8 cellular contexts compared by ENCODE assay signal in the genomic region with DNA sequence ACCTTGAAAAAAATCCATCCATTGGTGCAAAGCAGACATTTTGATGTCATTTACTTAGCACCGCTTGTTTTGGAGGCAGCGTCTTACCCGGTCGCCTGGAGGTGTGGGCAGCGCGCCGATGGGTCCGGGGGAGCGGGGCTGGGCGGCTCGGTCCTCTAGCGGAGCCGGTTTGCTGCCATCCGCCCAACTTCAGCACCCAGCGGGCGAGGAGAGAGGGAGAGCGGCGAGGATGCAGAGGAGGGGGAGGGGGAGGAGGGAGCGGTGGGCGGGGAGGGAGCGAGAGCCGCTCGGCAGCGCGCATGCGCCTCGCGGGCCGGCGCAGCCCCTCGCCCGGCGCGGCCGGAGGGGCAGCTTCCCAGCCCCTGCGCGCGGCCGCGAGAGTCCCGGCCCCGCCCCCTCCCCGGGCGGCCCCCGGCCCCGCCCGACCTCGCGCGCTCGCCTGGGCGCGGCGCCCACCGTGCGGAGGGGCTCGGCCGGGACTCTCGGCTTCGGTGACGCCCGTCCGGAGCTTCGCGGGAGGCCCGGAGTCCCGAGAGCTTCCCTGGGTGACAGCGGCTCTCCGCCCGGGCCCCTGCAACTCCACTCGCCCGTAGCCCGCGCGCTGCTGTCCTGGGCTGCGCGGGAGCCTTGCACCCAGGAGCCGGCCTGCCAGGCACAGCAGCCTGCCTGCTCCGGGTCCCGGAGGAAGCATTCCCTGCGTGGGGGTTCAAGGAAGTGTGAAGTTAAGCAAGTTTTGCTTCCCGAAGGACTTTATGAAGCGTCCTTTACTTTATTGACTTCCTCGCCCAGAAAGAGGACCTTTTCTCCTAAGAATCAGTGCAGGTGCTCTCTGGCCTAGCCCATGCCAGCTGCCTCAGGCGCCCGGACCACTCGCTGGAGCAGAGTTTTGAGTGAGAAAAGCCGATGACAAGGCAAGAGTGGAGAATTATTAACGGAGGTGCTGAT. TPM values are rescaled to one million over a fixed set of nuclear protein-coding genes. Genes with fewer than 3 reads are reported as not detected.
DNase-seq lines count a peak whose midpoint lies in the region; ATAC-seq and TF ChIP-seq lines count a peak whose summit lies in the region.

A gene with protein sequence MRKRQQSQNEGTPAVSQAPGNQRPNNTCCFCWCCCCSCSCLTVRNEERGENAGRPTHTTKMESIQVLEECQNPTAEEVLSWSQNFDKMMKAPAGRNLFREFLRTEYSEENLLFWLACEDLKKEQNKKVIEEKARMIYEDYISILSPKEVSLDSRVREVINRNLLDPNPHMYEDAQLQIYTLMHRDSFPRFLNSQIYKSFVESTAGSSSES (minus strand): TSS at position 246 of the 945 bp plus-strand sequence. CDS start 87,264 bp downstream, outside the sequence.

- H3K27ac ChIP-seq in urinary bladder (ENCODE audit: low read depth): no peak within 1 kb of the TSS

- no peaks in the 10 kb centered on the region for H3K4me1 ChIP-seq in urinary bladder (ENCODE audit: insufficient read depth)

- no peak within 1 kb of the TSS for H3K27ac Mint-ChIP-seq in activated naive CD4-positive, alpha-beta T cell treated with anti-CD3 and anti-CD28 coated beads, Interleukin-2, amount 50 U/mL, for 24 hours
- H3K27ac Mint-ChIP-seq in natural killer cell: peak within 1 kb of the TSS in 1 of 2 donors; percentile 55

- TF ChIP-seq CTCF in fibroblast of villous mesenchyme (IDR thresholded peaks at IDR 0.05; ENCODE audit: insufficient read depth, low read depth, low read length) (no peak), natural killer cell (IDR thresholded peaks at IDR 0.05) (no peak)

- H3K27me3 Mint-ChIP-seq in activated naive CD4-positive, alpha-beta T cell treated with anti-CD3 and anti-CD28 coated beads, Interleukin-2, amount 50 U/mL, for 24 hours: peaks cover 40% of the 10 kb centered on the region
- peaks cover 20 to 24% of the 10 kb centered on the region in 2 donors for H3K27me3 Mint-ChIP-seq in natural killer cell (ENCODE audit: low read depth in 2 of 2)

- H3K36me3 Mint-ChIP-seq in activated naive CD4-positive, alpha-beta T cell treated with anti-CD3 and anti-CD28 coated beads, Interleukin-2, amount 50 U/mL, for 24 hours: no peaks in the 10 kb centered on the region
- H3K36me3 Mint-ChIP-seq in natural killer cell: peaks cover 5% of the 10 kb centered on the region

- H3K36me3 ChIP-seq in urinary bladder (ENCODE audit: insufficient read depth): no peaks in the 10 kb centered on the region

- H3K9me3 Mint-ChIP-seq in activated naive CD4-positive, alpha-beta T cell treated with anti-CD3 and anti-CD28 coated beads, Interleukin-2, amount 50 U/mL, for 24 hours: no peaks in the 10 kb centered on the region
- H3K9me3 Mint-ChIP-seq in natural killer cell: no peaks in the 10 kb centered on the region

- peaks cover 21% of the 10 kb centered on the region for H3K4me1 Mint-ChIP-seq in activated naive CD4-positive, alpha-beta T cell treated with anti-CD3 and anti-CD28 coated beads, Interleukin-2, amount 50 U/mL, for 24 hours
- peaks cover 43 to 46% of the 10 kb centered on the region in 2 donors for H3K4me1 Mint-ChIP-seq in natural killer cell

- H3K4me3 ChIP-seq in fibroblast of villous mesenchyme (ENCODE audit: low read depth, low read length) (peak within 1 kb of the TSS; percentile 80), urinary bladder (ENCODE audit: low read depth, low read length) (peak within 1 kb of the TSS; percentile 79)

- DNase-seq in activated naive CD4-positive, alpha-beta T cell treated with Interleukin-2 at 50 U/mL for 16 hours: no peak
- DNase-seq in NCI-H2196 (lab: John Stamatoyannopoulos, UW; ENCODE audit: unreplicated experiment) (peak; percentile 78), fibroblast of villous mesenchyme (ENCODE audit: low read depth) (peak; percentile 86), natural killer cell (no peak)
- peak; percentile 29 to 40 for DNase-seq in activated T-cell treated with anti-CD3 and anti-CD28 coated beads, Interleukin-2, amount 50 U/mL, for 48 hours

- peak; percentile 41 for ATAC-seq in HG02884 (IDR thresholded peaks at IDR 0.05; ENCODE audit: unreplicated experiment)
- ATAC-seq in natural killer cell: peak; percentile 67 to 70 (median 70)

- intact Hi-C loops in natural killer cell (cut with micrococcal nuclease): no loop called here

- WGBS in urinary bladder: 3% methylated on average over 86 of the region's 89 CpGs

- peak within 1 kb of the TSS; percentile 79 for H3K4me3 Mint-ChIP-seq in activated naive CD4-positive, alpha-beta T cell treated with anti-CD3 and anti-CD28 coated beads, Interleukin-2, amount 50 U/mL, for 24 hours
- H3K4me3 Mint-ChIP-seq in natural killer cell: peak within 1 kb of the TSS; percentile 90

RNA-seq across cellular contexts. Expression of the gene that starts here (rescaled TPM):
- total RNA-seq in fibroblast of villous mesenchyme: 1.3 and 2.9 TPM in 2 replicates
- 1 to 10 TPM in 1 of 3 donors, under 1 TPM in 2; 0.45 to 1.9 (median 0.55) TPM for total RNA-seq in natural killer cell
- 6.6 TPM for total RNA-seq in urinary bladder
- 0.68 TPM for polyA plus RNA-seq in urinary bladder

Comparison
In these comparisons a context has a peak if more than half of its experiments do, and no peak if none do; other contexts are left out.
1. DNase-seq: peak in NCI-H2196 (single experiment), activated T-cell treated with anti-CD3 and anti-CD28 coated beads, Interleukin-2, amount 50 U/mL, for 48 hours (2 of 2) and fibroblast of villous mesenchyme (single experiment); none in activated naive CD4-positive, alpha-beta T cell treated with Interleukin-2 at 50 U/mL for 16 hours (single experiment) and natural killer cell (single experiment).